In genomic region chr19:38388310-38389100, GRCh38 we compare ENCODE assay signal across 8 cellular contexts. TPM values are rescaled to one million over a fixed set of nuclear protein-coding genes. Genes with fewer than 3 reads are reported as not detected.
A peak's percentile ranks its signal among the peaks of the same experiment; 100 is the strongest.
DNase-seq lines count a peak whose midpoint lies in the region; ATAC-seq and TF ChIP-seq lines count a peak whose summit lies in the region.

Gene SPRED3 (plus strand): TSS chr19:38388697. CDS start chr19:38390303, 1,606 bp downstream.

- TF ChIP-seq CTCF in GM06990 (IDR thresholded peaks at IDR 0.05; ENCODE audit: insufficient read depth, low read length, poor library complexity, severe bottlenecking): no peak
- TF ChIP-seq CTCF in LNCaP clone FGC (IDR thresholded peaks at IDR 0.05; ENCODE audit: control insufficient read depth, extremely low read depth, insufficient read depth): no peak
- no peak for TF ChIP-seq CTCF in heart left ventricle (IDR thresholded peaks at IDR 0.05)
- TF ChIP-seq CTCF in prostate gland (IDR thresholded peaks at IDR 0.05): no peak

- peak; percentile 30 to 56 (median 43) for ATAC-seq in heart left ventricle
- no peak for ATAC-seq in HG03196 (IDR thresholded peaks at IDR 0.05; ENCODE audit: unreplicated experiment)

- H3K4me1 Mint-ChIP-seq in activated naive CD8-positive, alpha-beta T cell (ENCODE audit: low read depth): peaks cover 18% of the 10 kb centered on the region

- H3K4me1 ChIP-seq in heart left ventricle: peaks cover 0 to 42% (median 25%) of the 10 kb centered on the region in 12 donors
- peaks cover 5% of the 10 kb centered on the region for H3K4me1 ChIP-seq in prostate gland (replicated peaks)

- H3K27ac ChIP-seq in heart left ventricle: peak within 1 kb of the TSS in 7 of 12 donors; percentile 30 to 80 (median 48)
- peak within 1 kb of the TSS; percentile 55 to 74 for H3K27ac ChIP-seq in prostate gland

- H3K27me3 ChIP-seq in GM06990 (replicated peaks; ENCODE audit: control insufficient read depth, insufficient read depth, low read length) (peaks cover 1% of the 10 kb centered on the region), heart left ventricle (peaks cover 0 to 38% (median 0%) of the 10 kb centered on the region in 9 donors), prostate gland (replicated peaks; ENCODE audit: insufficient read depth) (no peaks in the 10 kb centered on the region)

- peak within 1 kb of the TSS; percentile 34 for H3K4me3 ChIP-seq in GM06990 (replicated peaks; ENCODE audit: low read depth, low read length)
- H3K4me3 ChIP-seq in LNCaP clone FGC (ENCODE audit: low read depth, low read length): peak within 1 kb of the TSS; percentile 48
- peak within 1 kb of the TSS; percentile 16 to 69 (median 53) for H3K4me3 ChIP-seq in heart left ventricle
- peak within 1 kb of the TSS; percentile 32 to 38 for H3K4me3 ChIP-seq in prostate gland

- peak within 1 kb of the TSS; percentile 91 for H3K4me3 Mint-ChIP-seq in activated naive CD8-positive, alpha-beta T cell

- H3K9me3 Mint-ChIP-seq in activated naive CD8-positive, alpha-beta T cell (ENCODE audit: low read depth): no peaks in the 10 kb centered on the region

- DNase-seq in GM06990 (ENCODE audit: extremely low read depth, insufficient read length) (no peak), LNCaP clone FGC (ENCODE audit: low read depth) (no peak), heart left ventricle (peak in 1 of 5 donors; percentile 63), prostate gland (ENCODE audit: low spot score) (peak; percentile 36), SK-N-DZ (ENCODE audit: low spot score) (no peak), HCEC 1CT (no peak)

- peaks cover 14% of the 10 kb centered on the region for H3K36me3 ChIP-seq in GM06990 (ENCODE audit: control insufficient read depth, insufficient read depth, low read length)
- H3K36me3 ChIP-seq in heart left ventricle: peaks cover 0 to 27% (median 17%) of the 10 kb centered on the region in 9 donors
- H3K36me3 ChIP-seq in prostate gland: peaks cover 0 to 12% of the 10 kb centered on the region in 2 donors

- no peak for TF ChIP-seq POLR2A in heart left ventricle (IDR thresholded peaks at IDR 0.05)
- no peak for TF ChIP-seq POLR2A in prostate gland (IDR thresholded peaks at IDR 0.05)

- H3K36me3 Mint-ChIP-seq in activated naive CD8-positive, alpha-beta T cell: peaks cover 6% of the 10 kb centered on the region

- H3K27ac Mint-ChIP-seq in activated naive CD8-positive, alpha-beta T cell: no peak within 1 kb of the TSS

- intact Hi-C loops in heart left ventricle (cut with DNase I): no loop called here
- intact Hi-C loops in prostate gland (cut with DNase I): no loop called here

- H3K9me3 ChIP-seq in heart left ventricle (no peaks in the 10 kb centered on the region), prostate gland (no peaks in the 10 kb centered on the region)

- WGBS in heart left ventricle, 4 donors: 1% methylated on average over 13 to 45 of the region's 46 CpGs
- under 1% methylated on average over 27 of the region's 46 CpGs for WGBS in prostate gland

- H3K27me3 Mint-ChIP-seq in activated naive CD8-positive, alpha-beta T cell: peaks cover 3% of the 10 kb centered on the region

RNA-seq across cellular contexts. Expression of gene SPRED3, which starts in this region (rescaled TPM):
- total RNA-seq in heart left ventricle: 1 to 10 TPM in 2 of 9 donors, under 1 TPM in 6, not detected in 1; 0.18 to 3.1 (median 0.72) TPM
- polyA plus RNA-seq in heart left ventricle: 1 to 10 TPM in 1 of 2 donors, under 1 TPM in 1; 0.30 to 1.3 TPM
- total RNA-seq in prostate gland: 1 to 10 TPM in 1 of 2 donors, under 1 TPM in 1; 0.82 to 3.3 TPM
- polyA plus RNA-seq in SK-N-DZ (2014; cell fraction: cytosol; rRNA removed): 0.08 and 0.10 TPM in 2 replicates
- 0.02 and 3.2 TPM in 2 replicates for polyA plus RNA-seq in SK-N-DZ (2014; cell fraction: nucleus; rRNA removed)
